9 cellular contexts compared by ENCODE assay signal in the genomic region with DNA sequence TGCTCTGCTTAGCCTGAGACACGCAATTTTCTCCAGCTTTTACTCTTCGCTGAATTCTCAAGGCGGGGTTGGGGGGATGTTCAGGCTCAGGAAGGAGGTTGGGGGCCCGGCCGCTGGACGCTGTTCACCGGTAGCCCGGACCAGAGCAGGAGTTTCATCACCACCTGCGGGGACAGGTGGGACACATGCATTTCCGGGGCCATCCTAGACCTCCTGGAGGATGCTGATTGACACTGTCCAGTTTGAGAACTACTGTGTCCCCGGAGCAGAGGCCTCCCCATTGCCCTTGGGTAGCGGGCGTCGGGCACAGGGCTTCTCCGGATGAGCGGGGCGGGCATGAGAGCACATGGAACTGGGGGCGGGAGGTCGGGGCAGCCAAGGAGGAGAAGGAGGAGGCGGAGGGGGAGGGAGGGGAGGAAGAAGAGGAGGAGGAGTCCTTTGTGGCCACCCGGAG.
DNase-seq lines count a peak whose midpoint lies in the region; ATAC-seq and TF ChIP-seq lines count a peak whose summit lies in the region.
"Had no signal": no experiment of that assay in that cellular context is flagged by ENCODE, and none has a peak within 500 bp of the region (broad histone marks: within the 10 kb centered on the region; RNA-seq: fewer than 3 reads in every experiment).

No MANE protein-coding gene starts in this region.

- H3K9me3 ChIP-seq in HAP-1 (no peaks in the 10 kb centered on the region), neural cell (ENCODE audit: low read length) (no peaks in the 10 kb centered on the region)

- TF ChIP-seq CTCF in CD14-positive monocyte (IDR thresholded peaks at IDR 0.05) (no peak), neural cell (IDR thresholded peaks at IDR 0.05; ENCODE audit: poor library complexity, severe bottlenecking) (no peak)

- H3K4me2 ChIP-seq in neural cell (ENCODE audit: low read length): no peak overlapping the region

- H3F3A ChIP-seq in neural cell (ENCODE audit: insufficient read depth, low read length, poor library complexity, severe bottlenecking): no peaks in the 10 kb centered on the region

- H3K27me3 Mint-ChIP-seq in CD14-positive monocyte (ENCODE audit: low read depth in 3 of 3): peaks cover 28 to 37% (median 36%) of the 10 kb centered on the region in 3 donors

- H3K27ac Mint-ChIP-seq in CD14-positive monocyte: peak overlapping the region in 2 of 7 donors; percentile 91 to 93

- TF ChIP-seq EP300 in neural cell (conservative IDR thresholded peaks at IDR 0.05; ENCODE audit: poor library complexity, severe bottlenecking): no peak

- no peak overlapping the region for H2AFZ ChIP-seq in neural cell (ENCODE audit: low read depth, low read length)

- no peaks in the 10 kb centered on the region for H3K4me1 ChIP-seq in HAP-1

- peaks cover 0 to 11% (median 3%) of the 10 kb centered on the region in 7 donors for H3K9me3 Mint-ChIP-seq in CD14-positive monocyte

- no peaks in the 10 kb centered on the region for H4K20me1 ChIP-seq in neural cell (ENCODE audit: insufficient read depth)

- no peak overlapping the region for H3K27ac ChIP-seq in neural cell (ENCODE audit: low read length)

- no peak for TF ChIP-seq RAD21 in neural cell (conservative IDR thresholded peaks at IDR 0.05)

- H3K9me2 ChIP-seq in neural cell (ENCODE audit: insufficient read depth, low read length): no peaks in the 10 kb centered on the region

- H3K4me3 ChIP-seq in HAP-1 (peak overlapping the region; percentile 27), neural cell (ENCODE audit: low read length) (peak overlapping the region; percentile 64)

- peak overlapping the region; percentile 80 to 98 for H3K4me3 Mint-ChIP-seq in CD14-positive monocyte

- peak overlapping the region; percentile 29 for H3K9ac ChIP-seq in neural cell (ENCODE audit: low read length)

- H3K79me2 ChIP-seq in neural cell (replicated peaks; ENCODE audit: insufficient read depth, low read length): no peaks in the 10 kb centered on the region

- in situ Hi-C loops in HAP-1 (cut with MboI; ENCODE audit: low sequenced_read_pairs): no loop called here

- peaks cover 3 to 5% of the 10 kb centered on the region in 2 donors for H3K36me3 Mint-ChIP-seq in CD14-positive monocyte

- H3K36me3 ChIP-seq in HAP-1 (replicated peaks) (no peaks in the 10 kb centered on the region), neural cell (ENCODE audit: insufficient read depth, low read length) (no peaks in the 10 kb centered on the region)

- ATAC-seq in GM19035 (IDR thresholded peaks at IDR 0.05; ENCODE audit: unreplicated experiment) (no peak), GM18858 (IDR thresholded peaks at IDR 0.05; ENCODE audit: unreplicated experiment) (no peak)

- intact Hi-C loops in CD14-positive monocyte (cut with micrococcal nuclease): loop anchor here in 1 of 2 donors (2.0 kb wide), 1 partner anchor 16 kb away; no protein-coding TSS in a partner anchor

- DNase-seq in CD14-positive monocyte (ENCODE audit: low spot score): peak; percentile 44
- DNase-seq in HAP-1 (ENCODE audit: low spot score in 2 of 2): peak in 1 of 2 experiments; percentile 31
- DNase-seq in dedifferentiated amniotic fluid mesenchymal stem cell (ENCODE audit: extremely low spot score): peak; percentile 13
- DNase-seq in T1000 (lab: John Stamatoyannopoulos, UW): no peak
- DNase-seq in UCSD-AML1 (lab: John Stamatoyannopoulos, UW; ENCODE audit: unreplicated experiment): no peak
- DNase-seq: OCI-M1 had no signal

- peaks cover 38% of the 10 kb centered on the region for H3K4me1 Mint-ChIP-seq in CD14-positive monocyte

- peaks cover 27% of the 10 kb centered on the region for H3K27me3 ChIP-seq in HAP-1 (ENCODE audit: low read depth)
- peaks cover 49% of the 10 kb centered on the region for H3K27me3 ChIP-seq in neural cell (ENCODE audit: insufficient read depth, low read depth, low read length)

TF ChIP-seq in neural cell, 6 proteins besides CTCF, POLR2A, EP300 and RAD21:
- TF ChIP-seq TAF1 (IDR thresholded peaks at IDR 0.05; ENCODE audit: low read depth) (no peak), POLR2AphosphoS5 (IDR thresholded peaks at IDR 0.05) (no peak), SMC3 (conservative IDR thresholded peaks at IDR 0.05; ENCODE audit: poor library complexity) (no peak), MXI1 (conservative IDR thresholded peaks at IDR 0.05; ENCODE audit: poor library complexity, severe bottlenecking) (no peak), EZH2 (IDR thresholded peaks at IDR 0.05; ENCODE audit: borderline replicate concordance, insufficient read depth, low read length, poor library complexity, severe bottlenecking) (no peak)
- TF ChIP-seq, protein P1, sequence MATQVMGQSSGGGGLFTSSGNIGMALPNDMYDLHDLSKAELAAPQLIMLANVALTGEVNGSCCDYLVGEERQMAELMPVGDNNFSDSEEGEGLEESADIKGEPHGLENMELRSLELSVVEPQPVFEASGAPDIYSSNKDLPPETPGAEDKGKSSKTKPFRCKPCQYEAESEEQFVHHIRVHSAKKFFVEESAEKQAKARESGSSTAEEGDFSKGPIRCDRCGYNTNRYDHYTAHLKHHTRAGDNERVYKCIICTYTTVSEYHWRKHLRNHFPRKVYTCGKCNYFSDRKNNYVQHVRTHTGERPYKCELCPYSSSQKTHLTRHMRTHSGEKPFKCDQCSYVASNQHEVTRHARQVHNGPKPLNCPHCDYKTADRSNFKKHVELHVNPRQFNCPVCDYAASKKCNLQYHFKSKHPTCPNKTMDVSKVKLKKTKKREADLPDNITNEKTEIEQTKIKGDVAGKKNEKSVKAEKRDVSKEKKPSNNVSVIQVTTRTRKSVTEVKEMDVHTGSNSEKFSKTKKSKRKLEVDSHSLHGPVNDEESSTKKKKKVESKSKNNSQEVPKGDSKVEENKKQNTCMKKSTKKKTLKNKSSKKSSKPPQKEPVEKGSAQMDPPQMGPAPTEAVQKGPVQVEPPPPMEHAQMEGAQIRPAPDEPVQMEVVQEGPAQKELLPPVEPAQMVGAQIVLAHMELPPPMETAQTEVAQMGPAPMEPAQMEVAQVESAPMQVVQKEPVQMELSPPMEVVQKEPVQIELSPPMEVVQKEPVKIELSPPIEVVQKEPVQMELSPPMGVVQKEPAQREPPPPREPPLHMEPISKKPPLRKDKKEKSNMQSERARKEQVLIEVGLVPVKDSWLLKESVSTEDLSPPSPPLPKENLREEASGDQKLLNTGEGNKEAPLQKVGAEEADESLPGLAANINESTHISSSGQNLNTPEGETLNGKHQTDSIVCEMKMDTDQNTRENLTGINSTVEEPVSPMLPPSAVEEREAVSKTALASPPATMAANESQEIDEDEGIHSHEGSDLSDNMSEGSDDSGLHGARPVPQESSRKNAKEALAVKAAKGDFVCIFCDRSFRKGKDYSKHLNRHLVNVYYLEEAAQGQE (IDR thresholded peaks at IDR 0.05; ENCODE audit: borderline replicate concordance): no peak

Comparison
In these comparisons a context has a peak if more than half of its experiments do, and no peak if none do; other contexts are left out.
1. DNase-seq: peak in CD14-positive monocyte (single experiment) and dedifferentiated amniotic fluid mesenchymal stem cell (single experiment); none in T1000 (single experiment) and UCSD-AML1 (single experiment).